8 cellular contexts compared by ENCODE assay signal in the genomic region with DNA sequence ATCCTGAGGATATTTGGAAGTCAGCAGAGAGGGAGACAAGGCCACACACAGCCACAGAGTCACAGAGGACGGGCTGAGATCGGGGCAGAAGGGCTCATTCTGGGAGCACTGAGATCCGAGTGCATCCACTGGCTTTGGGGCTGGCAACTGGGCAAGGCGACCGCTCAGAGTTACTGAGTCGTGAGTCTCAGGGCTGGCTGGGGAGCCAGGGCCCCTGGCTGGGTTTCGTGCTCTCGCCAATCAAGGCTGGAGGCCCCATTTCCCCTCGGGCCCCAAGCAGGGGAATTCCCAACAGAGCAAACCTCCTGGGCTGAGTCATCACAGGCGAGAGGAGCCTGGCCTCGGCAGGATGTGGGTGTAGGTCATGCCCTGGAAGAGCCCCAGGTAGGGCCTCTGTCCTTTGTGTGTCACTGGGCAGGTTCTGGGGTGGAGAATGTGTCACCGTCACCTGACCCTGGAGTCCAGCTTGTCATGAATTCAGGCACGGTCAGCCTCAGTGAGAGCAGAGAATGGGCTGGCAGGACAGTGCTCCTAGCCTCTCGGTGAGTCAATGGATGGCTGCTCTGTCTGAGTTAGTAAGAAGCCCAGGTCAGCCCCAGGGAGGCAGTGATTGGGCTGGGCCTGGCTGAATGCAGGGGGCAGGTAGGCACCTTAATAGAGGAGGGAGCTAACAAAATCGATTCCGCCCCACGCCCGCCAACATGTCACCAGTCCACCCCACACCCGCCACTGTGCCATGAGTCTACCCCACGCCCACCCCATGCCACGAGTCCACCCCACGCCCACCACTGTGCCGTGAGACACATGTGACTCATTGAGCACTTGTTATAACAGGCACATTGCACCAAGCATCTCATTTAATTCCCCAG. TPM values are rescaled to one million over a fixed set of nuclear protein-coding genes. Genes with fewer than 3 reads are reported as not detected.
DNase-seq lines count a peak whose midpoint lies in the region; ATAC-seq, FAIRE-seq and TF ChIP-seq lines count a peak whose summit lies in the region.

No MANE protein-coding gene starts in this region.

- H3F3A ChIP-seq in MM.1S (ENCODE audit: insufficient read depth, low read length) (peaks cover 17% of the 10 kb centered on the region), neural progenitor cell (ENCODE audit: low read depth) (no peaks in the 10 kb centered on the region)

- CTCF ChIA-PET in activated CD8-positive, alpha-beta T cell treated with anti-CD3 and anti-CD28 coated beads for 36 hours (lab: Charles Lee) = interaction anchor here (0.9 to 12.0 kb wide), 7 partner anchors 12 to 174 kb away, joined by 3 to 170 read pairs (median 3); partner anchors contain the start of gene ASB2
- CTCF ChIA-PET in endothelial cell of umbilical vein (lab: Charles Lee) = interaction anchor here (0.8 to 7.1 kb wide), 4 partner anchors 13 to 23 kb away, joined by 3 to 60 read pairs (median 4); no protein-coding TSS in a partner anchor

- H3K9ac ChIP-seq in MM.1S (ENCODE audit: low read length) (peak overlapping the region; percentile 59), endothelial cell of umbilical vein (replicated peaks; ENCODE audit: extremely low read depth, insufficient read depth, low read length) (no peak overlapping the region), neural progenitor cell (no peak overlapping the region)

- peaks cover 67% of the 10 kb centered on the region for H3K4me1 ChIP-seq in MM.1S (ENCODE audit: low read length)
- no peaks in the 10 kb centered on the region for H3K4me1 ChIP-seq in endothelial cell of umbilical vein (ENCODE audit: control insufficient read depth, extremely low read depth, insufficient read depth, low read length)
- peaks cover 3% of the 10 kb centered on the region for H3K4me1 ChIP-seq in neural progenitor cell

- no peaks in the 10 kb centered on the region for H3K9me1 ChIP-seq in endothelial cell of umbilical vein (replicated peaks; ENCODE audit: control insufficient read depth, extremely low read depth, insufficient read depth, low read length)

- TF ChIP-seq POLR2A in GM12892 (IDR thresholded peaks at IDR 0.05; ENCODE audit: low read depth, low read length) (peak; percentile 93), endothelial cell of umbilical vein (IDR thresholded peaks at IDR 0.05; ENCODE audit: low read depth, low read length) (no peak)

- peak overlapping the region; percentile 99 for H3K27ac Mint-ChIP-seq in activated CD8-positive, alpha-beta T cell treated with anti-CD3 and anti-CD28 coated beads for 36 hours
- H3K27ac Mint-ChIP-seq in neural progenitor cell = peak overlapping the region; percentile 54
- no peak overlapping the region for H3K27ac Mint-ChIP-seq in osteocyte (ENCODE audit: unreplicated experiment)

- DNase-seq in GM12892 (ENCODE audit: insufficient read length) (peak; percentile 92), HFF-Myc (ENCODE audit: extremely low read depth, low read depth) (peak; percentile 70), MM.1S (peak; percentile 91), endothelial cell of umbilical vein (ENCODE audit: low read depth, low spot score) (peak; percentile 36), neural progenitor cell (ENCODE audit: low spot score) (no peak), ureter (ENCODE audit: low spot score) (peak; percentile 83), osteocyte (ENCODE audit: extremely low spot score, unreplicated experiment) (no peak)
- DNase-seq in activated CD8-positive, alpha-beta T cell treated with anti-CD3 and anti-CD28 coated beads for 36 hours = peak; percentile 98

- no peak overlapping the region for H3K4me3 ChIP-seq in HFF-Myc (replicated peaks; ENCODE audit: low read depth, low read length)
- H3K4me3 ChIP-seq in MM.1S (ENCODE audit: low read length) = no peak overlapping the region
- no peak overlapping the region for H3K4me3 ChIP-seq in endothelial cell of umbilical vein (replicated peaks in 1 of 3; ENCODE audit: insufficient read depth in 1 of 3, low read depth in 1 of 3, low read length in 3 of 3)
- H3K4me3 ChIP-seq in neural progenitor cell = no peak overlapping the region

- no TSS peak for BruUV-seq in endothelial cell of umbilical vein (replicated peaks; lab: Mats Ljungman, UMichigan)

- H3K9me3 ChIP-seq in MM.1S (replicated peaks; ENCODE audit: insufficient read depth, low read length) = no peaks in the 10 kb centered on the region
- H3K9me3 ChIP-seq in endothelial cell of umbilical vein (replicated peaks; ENCODE audit: control insufficient read depth, insufficient read depth, low read length) = no peaks in the 10 kb centered on the region
- H3K9me3 ChIP-seq in neural progenitor cell (ENCODE audit: low read depth) = no peaks in the 10 kb centered on the region

- H3K27me3 ChIP-seq in MM.1S (replicated peaks; ENCODE audit: insufficient read depth, low read length) (no peaks in the 10 kb centered on the region), endothelial cell of umbilical vein (ENCODE audit: control insufficient read depth in 2 of 2, insufficient read depth in 2 of 2, low read length in 2 of 2) (no peaks in the 10 kb centered on the region), neural progenitor cell (no peaks in the 10 kb centered on the region)

- peak overlapping the region; percentile 84 for H3K27ac ChIP-seq in MM.1S (ENCODE audit: low read length)
- peak overlapping the region; percentile 49 for H3K27ac ChIP-seq in endothelial cell of umbilical vein (ENCODE audit: insufficient read depth, low read depth, low read length)
- no peak overlapping the region for H3K27ac ChIP-seq in neural progenitor cell

- H3K27me3 Mint-ChIP-seq in activated CD8-positive, alpha-beta T cell treated with anti-CD3 and anti-CD28 coated beads for 36 hours = no peaks in the 10 kb centered on the region
- H3K27me3 Mint-ChIP-seq in neural progenitor cell (ENCODE audit: insufficient read depth, low read depth) = peaks cover 7% of the 10 kb centered on the region
- peaks cover 12% of the 10 kb centered on the region for H3K27me3 Mint-ChIP-seq in osteocyte (ENCODE audit: unreplicated experiment)

- H3K4me2 ChIP-seq in MM.1S (ENCODE audit: low read depth, low read length) (peak overlapping the region; percentile 63), endothelial cell of umbilical vein (ENCODE audit: insufficient read depth, low read length) (no peak overlapping the region), neural progenitor cell (no peak overlapping the region)

- POLR2A ChIA-PET in activated CD8-positive, alpha-beta T cell treated with anti-CD3 and anti-CD28 coated beads for 36 hours (lab: Charles Lee) = interaction anchor here (0.7 to 8.4 kb wide), 19 partner anchors 8 to 846 kb away, joined by 3 to 180 read pairs (median 5); partner anchors contain the start of genes ASB2, CCDC197, DDX24 and IFI27L1
- POLR2A ChIA-PET in endothelial cell of umbilical vein (lab: Charles Lee) = no interaction called here

- dilution Hi-C loops in endothelial cell of umbilical vein (cut with MboI; ENCODE audit: extremely low pct_ligation_motif_present, low sequenced_read_pairs) = no loop called here

- H2AFZ ChIP-seq in MM.1S (ENCODE audit: low read length) = peak overlapping the region; percentile 34; the same call in 1 of the 2 replicates
- H2AFZ ChIP-seq in endothelial cell of umbilical vein (ENCODE audit: low read depth, low read length) = no peak overlapping the region
- peak overlapping the region; percentile 45 for H2AFZ ChIP-seq in neural progenitor cell (replicated peaks)

- TF ChIP-seq CTCF in HFF-Myc (IDR thresholded peaks at IDR 0.05; ENCODE audit: low read depth, low read length, missing control alignments) (no peak), MM.1S (IDR thresholded peaks at IDR 0.05; ENCODE audit: low read length) (no peak), endothelial cell of umbilical vein (IDR thresholded peaks at IDR 0.05; ENCODE audit: extremely low read depth in 1 of 2, insufficient read depth in 1 of 2, low read depth in 1 of 2, low read length in 2 of 2) (no peak), neural progenitor cell (IDR thresholded peaks at IDR 0.05) (no peak), osteocyte (IDR thresholded peaks at IDR 0.05) (no peak)
- no peak for TF ChIP-seq CTCF in activated CD8-positive, alpha-beta T cell treated with anti-CD3 and anti-CD28 coated beads for 36 hours (IDR thresholded peaks at IDR 0.05)

- FAIRE-seq in GM12892 (lab: Jason Lieb, UNC) (peak; percentile 96), endothelial cell of umbilical vein (lab: Jason Lieb, UNC) (peak; percentile 85)

- intact Hi-C loops in activated CD8-positive, alpha-beta T cell treated with anti-CD3 and anti-CD28 coated beads for 36 hours (cut with micrococcal nuclease) = loop anchor here (2.0 to 10.0 kb wide), 2 partner anchors 19 to 175 kb away; no protein-coding TSS in a partner anchor
- intact Hi-C loops in endothelial cell of umbilical vein (cut with micrococcal nuclease) = no loop called here

- H3K9me3 Mint-ChIP-seq in activated CD8-positive, alpha-beta T cell treated with anti-CD3 and anti-CD28 coated beads for 36 hours = no peaks in the 10 kb centered on the region
- H3K9me3 Mint-ChIP-seq in neural progenitor cell (no peaks in the 10 kb centered on the region), osteocyte (ENCODE audit: unreplicated experiment) (no peaks in the 10 kb centered on the region)

- H3K36me3 Mint-ChIP-seq in activated CD8-positive, alpha-beta T cell treated with anti-CD3 and anti-CD28 coated beads for 36 hours (ENCODE audit: low read depth) = peaks cover 15% of the 10 kb centered on the region
- no peaks in the 10 kb centered on the region for H3K36me3 Mint-ChIP-seq in neural progenitor cell
- H3K36me3 Mint-ChIP-seq in osteocyte (ENCODE audit: unreplicated experiment) = no peaks in the 10 kb centered on the region

- H3K9me2 ChIP-seq in MM.1S (replicated peaks; ENCODE audit: insufficient read depth, low read length) = no peaks in the 10 kb centered on the region

- no peaks in the 10 kb centered on the region for H3K36me3 ChIP-seq in MM.1S (replicated peaks; ENCODE audit: insufficient read depth, low read length)
- H3K36me3 ChIP-seq in endothelial cell of umbilical vein (ENCODE audit: control insufficient read depth in 2 of 2, extremely low read depth in 1 of 2, insufficient read depth in 2 of 2, low read length in 2 of 2) = no peaks in the 10 kb centered on the region
- H3K36me3 ChIP-seq in neural progenitor cell = no peaks in the 10 kb centered on the region

- H3K79me2 ChIP-seq in MM.1S (ENCODE audit: low read length) (no peaks in the 10 kb centered on the region), endothelial cell of umbilical vein (ENCODE audit: control insufficient read depth, insufficient read depth, low read length) (no peaks in the 10 kb centered on the region), neural progenitor cell (ENCODE audit: low read depth) (no peaks in the 10 kb centered on the region)

- peak; percentile 69 for ATAC-seq in activated CD8-positive, alpha-beta T cell treated with anti-CD3 and anti-CD28 coated beads for 36 hours

- peak overlapping the region; percentile 66 for H3K4me3 Mint-ChIP-seq in activated CD8-positive, alpha-beta T cell treated with anti-CD3 and anti-CD28 coated beads for 36 hours
- H3K4me3 Mint-ChIP-seq in neural progenitor cell (peak overlapping the region; percentile 39), osteocyte (ENCODE audit: unreplicated experiment) (no peak overlapping the region)

- H3K4me1 Mint-ChIP-seq in activated CD8-positive, alpha-beta T cell treated with anti-CD3 and anti-CD28 coated beads for 36 hours (ENCODE audit: low read depth) = peaks cover 93% of the 10 kb centered on the region
- peaks cover 42% of the 10 kb centered on the region for H3K4me1 Mint-ChIP-seq in neural progenitor cell
- H3K4me1 Mint-ChIP-seq in osteocyte (ENCODE audit: unreplicated experiment) = peaks cover 28% of the 10 kb centered on the region

- H4K20me1 ChIP-seq in MM.1S (ENCODE audit: insufficient read depth, low read length) (no peaks in the 10 kb centered on the region), endothelial cell of umbilical vein (replicated peaks; ENCODE audit: control insufficient read depth, extremely low read depth, insufficient read depth, low read length) (no peaks in the 10 kb centered on the region), neural progenitor cell (ENCODE audit: low read depth) (no peaks in the 10 kb centered on the region)

RNA-seq across cellular contexts. Expression of gene ASB2, which starts 16.9 kb away (rescaled TPM):
- polyA plus RNA-seq in GM12892 (2012; ENCODE audit: missing spikeins) = 25.2 TPM
- total RNA-seq in activated CD8-positive, alpha-beta T cell treated with anti-CD3 and anti-CD28 coated beads for 36 hours = 10 to 100 TPM; 11.7 to 12.7 TPM
- total RNA-seq in endothelial cell of umbilical vein = not detected in 2 replicates
- not detected in 2 replicates for polyA plus RNA-seq in endothelial cell of umbilical vein
- polyA plus RNA-seq in endothelial cell of umbilical vein (2011; cell fraction: cytosol; rRNA removed) = not detected in 2 replicates
- polyA plus RNA-seq in endothelial cell of umbilical vein (2011; cell fraction: nucleus; rRNA removed) = not detected in 2 replicates
- not detected in 2 replicates for polyA plus RNA-seq in endothelial cell of umbilical vein (2012)
- not detected in 2 replicates for polyA minus RNA-seq in endothelial cell of umbilical vein
- not detected for polyA minus RNA-seq in endothelial cell of umbilical vein (2011; cell fraction: cytosol; rRNA and poly(A)+ RNA removed)
- polyA minus RNA-seq in endothelial cell of umbilical vein (2011; cell fraction: nucleus; rRNA and poly(A)+ RNA removed) = not detected in 2 replicates
- 0.62 TPM in 1 of 2 replicates, not detected in the other for total RNA-seq in neural progenitor cell (ENCODE audit: low replicate concordance)
- total RNA-seq in ureter = 35.1 TPM
- 0.34 and 0.38 TPM in 2 replicates for total RNA-seq in osteocyte

RNA-seq across cellular contexts. Expression of gene FAM181A, which starts 32.3 kb away (rescaled TPM):
- polyA plus RNA-seq in GM12892 (2012; ENCODE audit: missing spikeins) = not detected
- total RNA-seq in activated CD8-positive, alpha-beta T cell treated with anti-CD3 and anti-CD28 coated beads for 36 hours = not detected
- total RNA-seq in endothelial cell of umbilical vein = not detected in 2 replicates
- not detected in 2 replicates for polyA plus RNA-seq in endothelial cell of umbilical vein
- not detected in 2 replicates for polyA plus RNA-seq in endothelial cell of umbilical vein (2011; cell fraction: cytosol; rRNA removed)
- polyA plus RNA-seq in endothelial cell of umbilical vein (2011; cell fraction: nucleus; rRNA removed) = not detected in 2 replicates
- not detected in 2 replicates for polyA plus RNA-seq in endothelial cell of umbilical vein (2012)
- not detected in 2 replicates for polyA minus RNA-seq in endothelial cell of umbilical vein
- not detected for polyA minus RNA-seq in endothelial cell of umbilical vein (2011; cell fraction: cytosol; rRNA and poly(A)+ RNA removed)
- polyA minus RNA-seq in endothelial cell of umbilical vein (2011; cell fraction: nucleus; rRNA and poly(A)+ RNA removed) = not detected in 2 replicates
- not detected in 2 replicates for total RNA-seq in neural progenitor cell (ENCODE audit: low replicate concordance)
- not detected for total RNA-seq in ureter
- not detected in 2 replicates for total RNA-seq in osteocyte

RNA-seq across cellular contexts. Expression of gene CCDC197, which starts 37.6 kb away (rescaled TPM):
- not detected for polyA plus RNA-seq in GM12892 (2012; ENCODE audit: missing spikeins)
- not detected for total RNA-seq in activated CD8-positive, alpha-beta T cell treated with anti-CD3 and anti-CD28 coated beads for 36 hours
- not detected in 2 replicates for total RNA-seq in endothelial cell of umbilical vein
- not detected in 2 replicates for polyA plus RNA-seq in endothelial cell of umbilical vein
- polyA plus RNA-seq in endothelial cell of umbilical vein (2011; cell fraction: cytosol; rRNA removed) = not detected in 2 replicates
- polyA plus RNA-seq in endothelial cell of umbilical vein (2011; cell fraction: nucleus; rRNA removed) = not detected in 2 replicates
- polyA plus RNA-seq in endothelial cell of umbilical vein (2012) = not detected in 2 replicates
- not detected in 2 replicates for polyA minus RNA-seq in endothelial cell of umbilical vein
- not detected for polyA minus RNA-seq in endothelial cell of umbilical vein (2011; cell fraction: cytosol; rRNA and poly(A)+ RNA removed)
- polyA minus RNA-seq in endothelial cell of umbilical vein (2011; cell fraction: nucleus; rRNA and poly(A)+ RNA removed) = not detected in 2 replicates
- total RNA-seq in neural progenitor cell (ENCODE audit: low replicate concordance) = not detected in 2 replicates
- total RNA-seq in ureter = not detected
- total RNA-seq in osteocyte = not detected in 2 replicates

Comparison
In these comparisons a context has a peak if more than half of its experiments do, and no peak if none do; other contexts are left out.
1. DNase-seq: peak in GM12892 (single experiment), HFF-Myc (single experiment), MM.1S (single experiment), activated CD8-positive, alpha-beta T cell treated with anti-CD3 and anti-CD28 coated beads for 36 hours (single experiment), endothelial cell of umbilical vein (single experiment) and ureter (single experiment); none in neural progenitor cell (single experiment) and osteocyte (single experiment).